8 cellular contexts compared by ENCODE assay signal in the genomic region with DNA sequence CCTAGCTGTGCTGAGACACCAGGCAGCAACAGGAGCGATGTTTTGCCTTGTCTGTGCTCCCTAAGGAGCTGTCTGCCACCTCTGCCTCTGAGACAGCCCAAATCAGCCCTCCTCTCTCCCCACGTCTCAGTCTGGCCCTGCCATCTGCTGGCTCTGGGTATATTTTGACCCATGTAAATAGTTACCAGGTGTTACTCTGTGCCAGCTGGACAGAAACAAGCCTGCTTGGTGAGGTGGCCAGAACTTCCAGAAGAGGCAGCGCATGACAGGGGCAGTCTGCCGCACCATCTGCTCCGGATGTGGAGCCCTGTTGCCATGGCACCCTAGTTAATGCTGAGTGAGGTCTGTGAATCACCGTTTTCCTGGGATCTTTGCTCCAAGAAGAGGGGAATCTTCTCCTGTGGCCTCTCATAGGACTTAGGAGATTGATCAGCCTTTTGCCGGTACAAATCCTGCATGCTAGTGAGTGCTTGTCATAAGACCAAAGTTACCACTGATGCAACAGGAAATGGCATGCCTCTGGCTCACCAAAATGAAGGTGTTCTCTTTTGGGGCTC. TPM values are rescaled to one million over a fixed set of nuclear protein-coding genes. Genes with fewer than 3 reads are reported as not detected.
DNase-seq lines count a peak whose midpoint lies in the region; ATAC-seq and TF ChIP-seq lines count a peak whose summit lies in the region.

No MANE protein-coding gene starts in this region.

- CTCF ChIA-PET in BJ (lab: Yijun Ruan, JAX): interaction anchor here (0.9 to 2.3 kb wide), 10 partner anchors 9 to 50 kb away, joined by 3 to 9 read pairs (median 5); no protein-coding TSS in a partner anchor

- WGBS in esophagus, 2 donors: 44 to 47% methylated on average over 7 of the region's 7 CpGs

- TF ChIP-seq POLR2A in vagina (IDR thresholded peaks at IDR 0.05): no peak

- intact Hi-C loops in vagina (cut with DNase I): loop anchor here (5.0 kb wide), 1 partner anchor 36 kb away; the partner anchor contains the start of gene ITPRIP

- no peak overlapping the region for H3K4me3 ChIP-seq in BJ (ENCODE audit: low read depth, low read length)
- no peak overlapping the region for H3K4me3 ChIP-seq in LNCaP clone FGC (ENCODE audit: low read depth, low read length)
- no peak overlapping the region for H3K4me3 ChIP-seq in esophagus (ENCODE audit: low read depth in 1 of 2, low read length in 2 of 2)
- peak overlapping the region; percentile 12 to 16 for H3K4me3 ChIP-seq in muscle layer of colon (ENCODE audit: low read depth in 1 of 2, low read length in 2 of 2)
- H3K4me3 ChIP-seq in vagina: no peak overlapping the region

- H3K36me3 ChIP-seq in BJ (ENCODE audit: control insufficient read depth, insufficient read depth, low read length): no peaks in the 10 kb centered on the region
- no peaks in the 10 kb centered on the region for H3K36me3 ChIP-seq in esophagus (ENCODE audit: control insufficient read depth in 2 of 2, insufficient read depth in 2 of 2, low read length in 1 of 2)
- no peaks in the 10 kb centered on the region for H3K36me3 ChIP-seq in muscle layer of colon (ENCODE audit: insufficient read depth, low read length)
- no peaks in the 10 kb centered on the region for H3K36me3 ChIP-seq in vagina

- H3K9ac ChIP-seq in muscle layer of colon (ENCODE audit: low read length): peak overlapping the region; percentile 29

- peak; percentile 94 for DNase-seq in BJ (ENCODE audit: low read depth)
- peak; percentile 86 for DNase-seq in LNCaP clone FGC (ENCODE audit: low read depth)
- no peak for DNase-seq in vagina (ENCODE audit: extremely low spot score in 2 of 2)
- no peak for DNase-seq in NOMO-1 treated with dmso at 0.1 percent for 144 hours (lab: John Stamatoyannopoulos, UW; ENCODE audit: unreplicated experiment)

- H3K27me3 ChIP-seq in BJ (ENCODE audit: control insufficient read depth, insufficient read depth, low read length): no peaks in the 10 kb centered on the region
- H3K27me3 ChIP-seq in esophagus (ENCODE audit: control insufficient read depth in 1 of 2, insufficient read depth in 2 of 2, low read length in 2 of 2): no peaks in the 10 kb centered on the region
- H3K27me3 ChIP-seq in muscle layer of colon (ENCODE audit: control insufficient read depth in 1 of 2, insufficient read depth in 2 of 2, low read length in 2 of 2): no peaks in the 10 kb centered on the region
- no peaks in the 10 kb centered on the region for H3K27me3 ChIP-seq in vagina

- TF ChIP-seq CTCF in BJ (IDR thresholded peaks at IDR 0.05; ENCODE audit: insufficient read depth, low read depth, low read length) (no peak), LNCaP clone FGC (IDR thresholded peaks at IDR 0.05; ENCODE audit: control insufficient read depth, extremely low read depth, insufficient read depth) (peak; percentile 66), vagina (IDR thresholded peaks at IDR 0.05) (no peak)

- POLR2A ChIA-PET in BJ (lab: Charles Lee): interaction anchor here (0.7 kb wide), 1 partner anchor 37 kb away, joined by 4 read pairs; the partner anchor contains the start of gene ITPRIP

- H3K9me3 ChIP-seq in esophagus (ENCODE audit: control insufficient read depth in 2 of 2, insufficient read depth in 1 of 2, low read depth in 1 of 2, low read length in 1 of 2) (no peaks in the 10 kb centered on the region), muscle layer of colon (ENCODE audit: low read length) (no peaks in the 10 kb centered on the region), vagina (no peaks in the 10 kb centered on the region)

- H3K4me1 ChIP-seq in esophagus (ENCODE audit: control insufficient read depth in 2 of 2, insufficient read depth in 2 of 2, low read length in 1 of 2): peaks cover 0 to 9% of the 10 kb centered on the region in 2 donors
- H3K4me1 ChIP-seq in muscle layer of colon (ENCODE audit: insufficient read depth, low read length): peaks cover 27% of the 10 kb centered on the region
- H3K4me1 ChIP-seq in vagina: peaks cover 30% of the 10 kb centered on the region

- peak overlapping the region; percentile 44 to 85 for H3K27ac ChIP-seq in esophagus (ENCODE audit: low read depth in 2 of 2, low read length in 1 of 2)
- peak overlapping the region; percentile 60 for H3K27ac ChIP-seq in muscle layer of colon (ENCODE audit: low read depth, low read length)
- peak overlapping the region; percentile 76 for H3K27ac ChIP-seq in vagina

- peak; percentile 89 for ATAC-seq in SK-N-SH treated with all-trans-retinoic acid at 6 μM for 48 hours
- no peak for ATAC-seq in HG03175 (IDR thresholded peaks at IDR 0.05; ENCODE audit: unreplicated experiment)

TF ChIP-seq in SK-N-SH treated with all-trans-retinoic acid at 6 μM for 48 hours, 23 proteins besides CTCF, POLR2A, EP300 and RAD21:
- TF ChIP-seq RARB (CRISPR knock-in tag; IDR thresholded peaks at IDR 0.05): no peak
- TF ChIP-seq TSHZ2 (CRISPR knock-in tag; IDR thresholded peaks at IDR 0.05): peak; percentile 77
- TF ChIP-seq TCF4 (CRISPR knock-in tag; IDR thresholded peaks at IDR 0.05; ENCODE audit: borderline replicate concordance): peak; percentile 70

RNA-seq across cellular contexts. Expression of gene GSTO2, which starts 31.8 kb away (rescaled TPM):
- 4.9 and 7.0 TPM in 2 replicates for polyA plus RNA-seq in BJ (2011; rRNA removed)
- polyA minus RNA-seq in BJ (2011; rRNA and poly(A)+ RNA removed): 2.5 and 2.9 TPM in 2 replicates
- polyA plus RNA-seq in esophagus: 10 to 100 TPM; 19.9 to 20.3 TPM
- total RNA-seq in vagina: 13.8 TPM

RNA-seq across cellular contexts. Expression of gene ITPRIP, which starts 37.5 kb away (rescaled TPM):
- polyA plus RNA-seq in BJ (2011; rRNA removed): 24.4 and 33.6 TPM in 2 replicates
- 25.3 and 28.0 TPM in 2 replicates for polyA minus RNA-seq in BJ (2011; rRNA and poly(A)+ RNA removed)
- 10 to 100 TPM; 34.0 to 34.5 TPM for polyA plus RNA-seq in esophagus
- total RNA-seq in vagina: 85.7 TPM

RNA-seq across cellular contexts. Expression of gene GSTO1, which starts 46.1 kb away (rescaled TPM):
- polyA plus RNA-seq in BJ (2011; rRNA removed) (79.3 and 149 TPM in 2 replicates), esophagus (10 to 100 TPM; 57.4 to 63.1 TPM)
- polyA minus RNA-seq in BJ (2011; rRNA and poly(A)+ RNA removed): 29.9 and 36.8 TPM in 2 replicates
- 69.5 TPM for total RNA-seq in vagina

RNA-seq across cellular contexts. Expression of gene CFAP58, which starts 52.8 kb away (rescaled TPM):
- polyA plus RNA-seq in BJ (2011; rRNA removed) (0.23 and 0.37 TPM in 2 replicates), esophagus (under 1 TPM; 0.11 to 0.14 TPM)
- 0.09 and 0.10 TPM in 2 replicates for polyA minus RNA-seq in BJ (2011; rRNA and poly(A)+ RNA removed)
- 0.49 TPM for total RNA-seq in vagina

Comparison
In these comparisons a context has a peak if more than half of its experiments do, and no peak if none do; other contexts are left out.
1. DNase-seq: peak in BJ (single experiment) and LNCaP clone FGC (single experiment); none in vagina (0 of 2) and NOMO-1 treated with dmso at 0.1 percent for 144 hours (single experiment).
2. H3K4me3 ChIP-seq: peak in muscle layer of colon (2 of 2); none in BJ (single experiment), LNCaP clone FGC (single experiment), esophagus (0 of 2) and vagina (0 of 2).
3. Peak in every context shown above with its lines, with median percentiles within 50 percentile points of each other: H3K27ac ChIP-seq.